ENCODE assay signal across 8 cellular contexts in genomic region chrX:39688576-39689373, GRCh38.
A peak's percentile ranks its signal among the peaks of the same experiment; 100 is the strongest.
DNase-seq lines count a peak whose midpoint lies in the region; ATAC-seq lines count a peak whose summit lies in the region.

No MANE protein-coding gene starts in this region.

- peak overlapping the region; percentile 83 for H2AFZ ChIP-seq in trophoblast cell (ENCODE audit: insufficient read depth, low read length, poor library complexity)

- H2BK120ac ChIP-seq in trophoblast cell (ENCODE audit: insufficient read depth, low read length, poor library complexity), result peak overlapping the region; percentile 95

- H2AK5ac ChIP-seq in trophoblast cell (ENCODE audit: low read length), result peak overlapping the region; percentile 62

- peak overlapping the region; percentile 82 for H4K8ac ChIP-seq in trophoblast cell (ENCODE audit: low read depth, low read length)

- H3K4ac ChIP-seq in trophoblast cell (ENCODE audit: low read depth, low read length), result peak overlapping the region; percentile 36

- H4K12ac ChIP-seq in trophoblast cell (ENCODE audit: low read depth, low read length), result peak overlapping the region; percentile 62

- peak overlapping the region; percentile 91 for H3K14ac ChIP-seq in trophoblast cell (ENCODE audit: low read length)

- H3K27me3 ChIP-seq in trophoblast cell (ENCODE audit: insufficient read depth, low read length), result no peaks in the 10 kb centered on the region

- DNase-seq in DMS 273 (lab: John Stamatoyannopoulos, UW; ENCODE audit: unreplicated experiment) (peak; percentile 87), DMS 273 treated with DMSO at 0.1 percent for 48 hours (lab: John Stamatoyannopoulos, UW) (no peak), NCI-H2196 treated with DMSO at 0.1 percent for 48 hours (lab: John Stamatoyannopoulos, UW; ENCODE audit: unreplicated experiment) (peak; percentile 38), cardiac septum (ENCODE audit: low spot score) (peak; percentile 79), trophoblast cell (peak; percentile 48 to 73), kidney glomerular epithelial cell (lab: John Stamatoyannopoulos, UW) (no peak)
- peak; percentile 16 for DNase-seq in activated naive CD8-positive, alpha-beta T cell treated with anti-CD3 and anti-CD28 coated beads, Interleukin-2, amount 50 U/mL, for 24 hours

- peaks cover 5% of the 10 kb centered on the region for H3K79me2 ChIP-seq in trophoblast cell (ENCODE audit: control insufficient read depth, insufficient read depth, low read length, poor library complexity)

- H2BK12ac ChIP-seq in trophoblast cell (ENCODE audit: low read length), result peak overlapping the region; percentile 94

- H3K18ac ChIP-seq in trophoblast cell (ENCODE audit: low read length), result peak overlapping the region; percentile 95

- H3K27ac Mint-ChIP-seq in activated naive CD8-positive, alpha-beta T cell treated with anti-CD3 and anti-CD28 coated beads, Interleukin-2, amount 50 U/mL, for 24 hours, result no peak overlapping the region

- H3K36me3 ChIP-seq in trophoblast cell (ENCODE audit: control insufficient read depth in 1 of 2, insufficient read depth in 2 of 2, low read length in 2 of 2), result no peaks in the 10 kb centered on the region

- peak overlapping the region; percentile 81 for H3K4me2 ChIP-seq in trophoblast cell (ENCODE audit: low read length)

- peaks cover 2% of the 10 kb centered on the region for H3K9me3 ChIP-seq in trophoblast cell (ENCODE audit: insufficient read depth, low read depth, low read length)

- H3K4me1 ChIP-seq in trophoblast cell (ENCODE audit: control insufficient read depth in 1 of 2, insufficient read depth in 2 of 2, low read length in 2 of 2), result peaks cover 8 to 22% of the 10 kb centered on the region in 2 experiments

- no peaks in the 10 kb centered on the region for H3K36me3 Mint-ChIP-seq in activated naive CD8-positive, alpha-beta T cell treated with anti-CD3 and anti-CD28 coated beads, Interleukin-2, amount 50 U/mL, for 24 hours (ENCODE audit: low read depth)

- peak overlapping the region; percentile 89 for H4K91ac ChIP-seq in trophoblast cell (ENCODE audit: low read depth, low read length)

- peaks cover 18% of the 10 kb centered on the region for H3K27me3 Mint-ChIP-seq in activated naive CD8-positive, alpha-beta T cell treated with anti-CD3 and anti-CD28 coated beads, Interleukin-2, amount 50 U/mL, for 24 hours

- H3K9ac ChIP-seq in trophoblast cell (ENCODE audit: low read length), result no peak overlapping the region

- intact Hi-C loops in cardiac septum (cut with DNase I), result loop anchor here (5.0 kb wide), 1 partner anchor 34 kb away; no protein-coding TSS in a partner anchor

- peak overlapping the region; percentile 73 for H2BK5ac ChIP-seq in trophoblast cell (ENCODE audit: low read depth, low read length, poor library complexity)

- peak; percentile 33 for ATAC-seq in activated naive CD8-positive, alpha-beta T cell treated with anti-CD3 and anti-CD28 coated beads, Interleukin-2, amount 50 U/mL, for 24 hours
- ATAC-seq in HG02798 (IDR thresholded peaks at IDR 0.05; ENCODE audit: poor library complexity, unreplicated experiment), result no peak

- H3K4me3 Mint-ChIP-seq in activated naive CD8-positive, alpha-beta T cell treated with anti-CD3 and anti-CD28 coated beads, Interleukin-2, amount 50 U/mL, for 24 hours, result peak overlapping the region; percentile 40

- H3K23ac ChIP-seq in trophoblast cell (ENCODE audit: low read length), result no peak overlapping the region

- H3K4me3 ChIP-seq in trophoblast cell (ENCODE audit: low read depth, low read length), result peak overlapping the region; percentile 56

- peaks cover 8% of the 10 kb centered on the region for H3K79me1 ChIP-seq in trophoblast cell (ENCODE audit: low read length)

- no peaks in the 10 kb centered on the region for H3K9me3 Mint-ChIP-seq in activated naive CD8-positive, alpha-beta T cell treated with anti-CD3 and anti-CD28 coated beads, Interleukin-2, amount 50 U/mL, for 24 hours

- WGBS in trophoblast cell (ENCODE audit: extremely low coverage, insufficient coverage, insufficient read length), result no CpG with 5 or more reads among the region's 100 CpGs

- H3K4me1 Mint-ChIP-seq in activated naive CD8-positive, alpha-beta T cell treated with anti-CD3 and anti-CD28 coated beads, Interleukin-2, amount 50 U/mL, for 24 hours, result peaks cover 4% of the 10 kb centered on the region

- H3K27ac ChIP-seq in trophoblast cell (ENCODE audit: low read depth, low read length), result peak overlapping the region; percentile 41

Comparison
In these comparisons a context has a peak if more than half of its experiments do, and no peak if none do; other contexts are left out.
1. DNase-seq: peak in DMS 273 (single experiment), NCI-H2196 treated with DMSO at 0.1 percent for 48 hours (single experiment), activated naive CD8-positive, alpha-beta T cell treated with anti-CD3 and anti-CD28 coated beads, Interleukin-2, amount 50 U/mL, for 24 hours (single experiment), cardiac septum (single experiment) and trophoblast cell (2 of 2); none in DMS 273 treated with DMSO at 0.1 percent for 48 hours (single experiment) and kidney glomerular epithelial cell (single experiment).